In the genomic region with DNA sequence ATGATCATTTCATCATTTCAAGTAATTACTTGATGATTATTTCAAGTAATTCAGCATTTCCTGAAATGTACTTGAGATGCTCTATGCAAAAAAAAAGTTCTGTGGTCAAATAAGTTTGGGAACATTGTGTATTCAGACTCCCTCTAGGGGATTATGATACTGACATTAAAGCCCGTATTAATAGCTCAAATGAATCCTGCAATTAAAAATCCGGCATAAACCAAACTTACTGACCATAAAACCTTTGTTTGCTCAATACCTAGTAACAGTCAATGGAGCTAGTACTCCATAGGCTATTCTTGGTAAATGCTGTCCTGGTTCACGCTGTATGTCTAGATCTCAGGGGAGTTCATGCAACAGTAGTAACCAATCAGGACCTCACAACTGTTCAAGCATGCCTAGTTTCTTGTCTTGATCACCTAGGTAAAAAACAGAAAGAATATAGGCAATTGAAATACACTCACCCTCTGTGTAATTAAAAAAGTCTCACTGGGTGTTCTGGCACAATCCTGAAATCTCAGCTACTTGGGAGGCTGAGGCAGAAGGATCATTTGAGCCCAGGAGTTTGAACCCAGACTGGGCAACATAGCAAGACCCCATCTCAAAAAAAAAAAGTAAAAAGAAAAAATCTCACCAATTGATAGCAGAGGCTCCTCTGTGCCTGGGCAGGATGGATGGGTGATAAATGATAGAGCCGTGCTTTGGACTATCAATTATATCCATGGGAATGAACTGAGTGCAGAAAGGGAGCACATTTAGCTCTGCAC, we compare ENCODE assay signal across 2 cellular contexts.
TF ChIP-seq lines count a peak whose summit lies in the region.

No MANE protein-coding gene starts in this region.

TF ChIP-seq in HepG2, 621 proteins besides CTCF, POLR2A, EP300 and RAD21:
- TF ChIP-seq, protein P1, sequence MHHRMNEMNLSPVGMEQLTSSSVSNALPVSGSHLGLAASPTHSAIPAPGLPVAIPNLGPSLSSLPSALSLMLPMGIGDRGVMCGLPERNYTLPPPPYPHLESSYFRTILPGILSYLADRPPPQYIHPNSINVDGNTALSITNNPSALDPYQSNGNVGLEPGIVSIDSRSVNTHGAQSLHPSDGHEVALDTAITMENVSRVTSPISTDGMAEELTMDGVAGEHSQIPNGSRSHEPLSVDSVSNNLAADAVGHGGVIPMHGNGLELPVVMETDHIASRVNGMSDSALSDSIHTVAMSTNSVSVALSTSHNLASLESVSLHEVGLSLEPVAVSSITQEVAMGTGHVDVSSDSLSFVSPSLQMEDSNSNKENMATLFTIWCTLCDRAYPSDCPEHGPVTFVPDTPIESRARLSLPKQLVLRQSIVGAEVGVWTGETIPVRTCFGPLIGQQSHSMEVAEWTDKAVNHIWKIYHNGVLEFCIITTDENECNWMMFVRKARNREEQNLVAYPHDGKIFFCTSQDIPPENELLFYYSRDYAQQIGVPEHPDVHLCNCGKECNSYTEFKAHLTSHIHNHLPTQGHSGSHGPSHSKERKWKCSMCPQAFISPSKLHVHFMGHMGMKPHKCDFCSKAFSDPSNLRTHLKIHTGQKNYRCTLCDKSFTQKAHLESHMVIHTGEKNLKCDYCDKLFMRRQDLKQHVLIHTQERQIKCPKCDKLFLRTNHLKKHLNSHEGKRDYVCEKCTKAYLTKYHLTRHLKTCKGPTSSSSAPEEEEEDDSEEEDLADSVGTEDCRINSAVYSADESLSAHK (CRISPR knock-in tag; IDR thresholded peaks at IDR 0.05; ENCODE audit: borderline replicate concordance) = no peak
- peak; percentile 69 for TF ChIP-seq ZNF121 (CRISPR knock-in tag; IDR thresholded peaks at IDR 0.05)

TF ChIP-seq in WTC11, 78 proteins besides CTCF, POLR2A, EP300 and RAD21:
- TF ChIP-seq ZNF121 (CRISPR knock-in tag; IDR thresholded peaks at IDR 0.05) = peak; percentile 43; the same call in 1 of the 2 replicates
- no peak for TF ChIP-seq FOXJ3 (CRISPR knock-in tag; IDR thresholded peaks at IDR 0.05; ENCODE audit: borderline replicate concordance)
